ENCODE assay signal across 11 cellular contexts in genomic region chr6:140572129-140572528, GRCh38.
A peak's percentile ranks its signal among the peaks of the same experiment; 100 is the strongest.
DNase-seq lines count a peak whose midpoint lies in the region; ATAC-seq, FAIRE-seq and TF ChIP-seq lines count a peak whose summit lies in the region.
"Had no signal": no experiment of that assay in that cellular context is flagged by ENCODE, and none has a peak within 500 bp of the region (broad histone marks: within the 10 kb centered on the region; RNA-seq: fewer than 3 reads in every experiment).

No MANE protein-coding gene starts in this region.

- BruUV-seq in Panc1 (replicated peaks; lab: Mats Ljungman, UMichigan), result no TSS peak

- in situ Hi-C loops in Panc1 (cut with HindIII; ENCODE audit: low pct_unique_long_range_greater_than_20kb, low sequenced_read_pairs), result no loop called here

- intact Hi-C loops in Panc1 (cut with micrococcal nuclease; ENCODE audit: unreplicated experiment), result no loop called here

- CTCF ChIA-PET in Panc1 (lab: Charles Lee), result no interaction called here

- no peaks in the 10 kb centered on the region for H3K36me3 ChIP-seq in Panc1 (ENCODE audit: control insufficient read depth, insufficient read depth, low read length)
- H3K36me3 ChIP-seq in rectal smooth muscle tissue (ENCODE audit: control insufficient read depth, insufficient read depth, low read length), result no peaks in the 10 kb centered on the region

- H3K9me3 ChIP-seq in Panc1 (ENCODE audit: control insufficient read depth, insufficient read depth, low read depth, low read length), result no peaks in the 10 kb centered on the region; the same call in 1 of the 2 replicates

- H3K27ac ChIP-seq in Panc1 (ENCODE audit: low read length) (no peak overlapping the region), rectal smooth muscle tissue (ENCODE audit: low read depth, low read length) (peak overlapping the region; percentile 24)

- H3K27me3 ChIP-seq in Panc1 (ENCODE audit: control insufficient read depth, insufficient read depth, low read length) (no peaks in the 10 kb centered on the region), rectal smooth muscle tissue (ENCODE audit: control insufficient read depth, insufficient read depth, low read length) (no peaks in the 10 kb centered on the region)

- H3K4me3 ChIP-seq in Panc1 (ENCODE audit: low read depth in 2 of 2, low read length in 2 of 2) (no peak overlapping the region), epithelial cell of esophagus (ENCODE audit: low read length) (no peak overlapping the region), rectal smooth muscle tissue (ENCODE audit: low read length) (no peak overlapping the region)

- FAIRE-seq in H54 (lab: Jason Lieb, UNC) (peak; percentile 93), GM12891 (lab: Jason Lieb, UNC) (no peak)

- no peak for TF ChIP-seq POLR2A in H54 (IDR thresholded peaks at IDR 0.05; ENCODE audit: low read depth, low read length)
- TF ChIP-seq POLR2A in GM12891 (IDR thresholded peaks at IDR 0.05; ENCODE audit: low read depth, low read length), result no peak

- TF ChIP-seq CTCF in Panc1 (IDR thresholded peaks at IDR 0.05), result no peak
- TF ChIP-seq CTCF in epithelial cell of esophagus (IDR thresholded peaks at IDR 0.05; ENCODE audit: insufficient read depth, low read depth, low read length, missing control alignments), result no peak

- no peak for DNase-seq in H54 (ENCODE audit: insufficient read length, low spot score)
- peak; percentile 38 for DNase-seq in Panc1 (ENCODE audit: low read depth, low spot score)
- DNase-seq in epithelial cell of esophagus (ENCODE audit: low read depth), result peak; percentile 82
- DNase-seq in SHP77 treated with DMSO at 0.1 percent for 48 hours (lab: John Stamatoyannopoulos, UW), result no peak
- no peak for DNase-seq in GM12891 (ENCODE audit: insufficient read length, low spot score)
- no peak for DNase-seq in NCI-H146 treated with DMSO at 0.1 percent for 48 hours (lab: John Stamatoyannopoulos, UW; ENCODE audit: unreplicated experiment)
- DNase-seq: activated T-cell treated with anti-CD3 and anti-CD28 coated beads for 4 hours; effector memory CD8-positive, alpha-beta T cell; naive thymus-derived CD4-positive, alpha-beta T cell had no signal

- no peak overlapping the region for H3K9ac ChIP-seq in rectal smooth muscle tissue (ENCODE audit: low read length)

- POLR2A ChIA-PET in Panc1 (lab: Charles Lee), result no interaction called here

- H3K4me1 ChIP-seq in Panc1 (ENCODE audit: control insufficient read depth, insufficient read depth, low read length) (no peaks in the 10 kb centered on the region), rectal smooth muscle tissue (ENCODE audit: control insufficient read depth, insufficient read depth, low read length) (peaks cover 8% of the 10 kb centered on the region)

- ATAC-seq in Panc1, result no peak
- no peak for ATAC-seq in GM18867 (IDR thresholded peaks at IDR 0.05; ENCODE audit: unreplicated experiment)
- ATAC-seq: effector memory CD8-positive, alpha-beta T cell; naive thymus-derived CD4-positive, alpha-beta T cell had no signal

TF ChIP-seq in GM12891, 5 proteins besides CTCF, POLR2A, EP300 and RAD21:
- TF ChIP-seq TAF1 (IDR thresholded peaks at IDR 0.05; ENCODE audit: low read depth, low read length), result no peak
- no peak for TF ChIP-seq PAX5 (IDR thresholded peaks at IDR 0.05; ENCODE audit: insufficient read depth, low read length, severe bottlenecking)
- no peak for TF ChIP-seq POU2F2 (IDR thresholded peaks at IDR 0.05; ENCODE audit: low read depth, low read length)
- no peak for TF ChIP-seq SPI1 (IDR thresholded peaks at IDR 0.05; ENCODE audit: low read depth, low read length)
- TF ChIP-seq POLR2AphosphoS5 (IDR thresholded peaks at IDR 0.05; ENCODE audit: low read depth, low read length), result no peak

Comparison
In these comparisons a context has a peak if more than half of its experiments do, and no peak if none do; other contexts are left out.
1. DNase-seq: peak in Panc1 (single experiment) and epithelial cell of esophagus (single experiment); none in H54 (single experiment), SHP77 treated with DMSO at 0.1 percent for 48 hours (single experiment), GM12891 (single experiment) and NCI-H146 treated with DMSO at 0.1 percent for 48 hours (single experiment).